8 cellular contexts compared by ENCODE assay signal in the genomic region with DNA sequence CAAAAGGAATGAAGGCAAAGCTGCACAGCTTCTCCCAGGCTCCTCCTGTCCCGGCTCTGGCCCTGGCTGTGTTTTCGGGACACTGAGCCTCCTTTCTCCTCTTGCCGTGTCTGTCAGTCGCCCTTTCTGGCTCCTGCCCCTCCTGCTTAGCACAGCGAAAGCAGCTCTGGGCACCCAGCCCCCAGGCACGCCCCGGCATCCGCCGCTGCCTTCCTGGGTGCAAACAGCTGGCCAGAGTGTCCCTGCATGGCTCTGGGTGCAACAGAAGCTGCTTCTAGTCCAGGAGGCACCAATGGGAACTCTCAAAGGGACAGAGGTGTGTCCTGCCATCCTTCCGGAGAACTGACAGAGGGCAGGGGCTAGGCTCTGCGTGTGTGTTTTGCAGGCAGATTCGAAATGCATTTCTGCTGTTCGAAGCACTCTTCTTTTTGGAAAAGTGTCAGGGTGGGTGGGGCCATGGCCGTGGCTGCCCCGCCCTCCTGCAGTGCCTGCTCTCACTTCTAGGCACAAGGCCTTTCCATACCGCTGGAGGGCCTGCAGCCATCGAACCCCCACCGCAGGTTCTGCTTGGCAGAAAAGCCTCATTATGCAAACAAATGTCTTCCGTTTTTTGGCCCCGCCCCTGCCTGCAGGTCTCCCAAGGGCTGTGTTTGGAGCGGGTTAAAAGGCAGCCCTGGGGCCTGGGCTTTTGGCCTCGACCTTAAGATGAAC. TPM values are rescaled to one million over a fixed set of nuclear protein-coding genes. Genes with fewer than 3 reads are reported as not detected.
DNase-seq lines count a peak whose midpoint lies in the region; ATAC-seq and TF ChIP-seq lines count a peak whose summit lies in the region.

No MANE protein-coding gene starts in this region.

- no peak for TF ChIP-seq RAD21 in liver (IDR thresholded peaks at IDR 0.05)

- H3K27ac ChIP-seq in VCaP (peak overlapping the region; percentile 69), liver (ENCODE audit: low read depth in 1 of 2, low read length in 2 of 2) (peak overlapping the region; percentile 78 to 94)

- no peaks in the 10 kb centered on the region for H3K27me3 ChIP-seq in BE2C
- no peaks in the 10 kb centered on the region for H3K27me3 ChIP-seq in liver (ENCODE audit: control insufficient read depth in 4 of 4, insufficient read depth in 4 of 4, low read length in 3 of 4)

- H3K4me3 ChIP-seq in BE2C (ENCODE audit: low read depth, low read length) (no peak overlapping the region), LNCaP clone FGC (ENCODE audit: low read depth, low read length) (0 out of 2 replicates have a peak overlapping the region, but pooled peaks have one; percentile 11), liver (ENCODE audit: low read depth in 1 of 3, low read length in 3 of 3) (peak overlapping the region in 1 of 3 donors; percentile 12)

- H3K9ac ChIP-seq in liver (ENCODE audit: low read depth in 1 of 2, low read length in 2 of 2), result peak overlapping the region; percentile 40 to 59

- DNase-seq in BE2C, result peak; percentile 55
- DNase-seq in LNCaP clone FGC (ENCODE audit: low read depth), result peak; percentile 69
- no peak for DNase-seq in NCI-H510A treated with DMSO at 0.1 percent for 48 hours (lab: John Stamatoyannopoulos, UW)

- H3K9me3 ChIP-seq in BE2C, result no peaks in the 10 kb centered on the region
- no peaks in the 10 kb centered on the region for H3K9me3 ChIP-seq in liver (ENCODE audit: control insufficient read depth in 4 of 4, low read length in 3 of 4)

- H3K36me3 ChIP-seq in BE2C, result no peaks in the 10 kb centered on the region
- no peaks in the 10 kb centered on the region for H3K36me3 ChIP-seq in liver (ENCODE audit: control insufficient read depth in 4 of 4, insufficient read depth in 3 of 4, low read depth in 1 of 4, low read length in 3 of 4)

- TF ChIP-seq CTCF in BE2C (IDR thresholded peaks at IDR 0.05; ENCODE audit: low read depth, low read length) (no peak), LNCaP clone FGC (IDR thresholded peaks at IDR 0.05; ENCODE audit: control insufficient read depth, extremely low read depth, insufficient read depth) (no peak), VCaP (conservative IDR thresholded peaks at IDR 0.05) (no peak), liver (IDR thresholded peaks at IDR 0.05; ENCODE audit: low read depth, low read length, missing input control) (no peak)

- H3K4me1 ChIP-seq in BE2C, result peaks cover 19% of the 10 kb centered on the region
- peaks cover 11 to 31% (median 21%) of the 10 kb centered on the region in 4 donors for H3K4me1 ChIP-seq in liver (ENCODE audit: control insufficient read depth in 4 of 4, insufficient read depth in 4 of 4, low read length in 3 of 4)

- peak; percentile 68 for ATAC-seq in GM18861 (IDR thresholded peaks at IDR 0.05; ENCODE audit: unreplicated experiment)
- no peak for ATAC-seq in HG02642 (IDR thresholded peaks at IDR 0.05; ENCODE audit: poor library complexity, unreplicated experiment)
- ATAC-seq in GM18520 (IDR thresholded peaks at IDR 0.05; ENCODE audit: unreplicated experiment), result no peak

- WGBS in liver, result 26% methylated on average over 22 of the region's 22 CpGs

TF ChIP-seq in liver, 16 proteins besides CTCF, POLR2A, EP300 and RAD21:
- TF ChIP-seq, protein P1, sequence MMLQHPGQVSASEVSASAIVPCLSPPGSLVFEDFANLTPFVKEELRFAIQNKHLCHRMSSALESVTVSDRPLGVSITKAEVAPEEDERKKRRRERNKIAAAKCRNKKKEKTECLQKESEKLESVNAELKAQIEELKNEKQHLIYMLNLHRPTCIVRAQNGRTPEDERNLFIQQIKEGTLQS (IDR thresholded peaks at IDR 0.05), result no peak
- peak; percentile 16 for TF ChIP-seq YY1 (IDR thresholded peaks at IDR 0.05)

RNA-seq across cellular contexts. Expression of a gene that starts 15.5 kb away (rescaled TPM):
- 5.9 TPM for polyA plus RNA-seq in BE2C (2012; ENCODE audit: insufficient read depth, insufficient read length, low read depth)
- total RNA-seq in liver, result under 1 TPM; 0.92 to 0.98 TPM
- 1 to 10 TPM; 1.2 to 2.0 TPM for polyA plus RNA-seq in liver

RNA-seq across cellular contexts. Expression of a gene that starts 27.7 kb away (rescaled TPM):
- 138 TPM for polyA plus RNA-seq in BE2C (2012; ENCODE audit: insufficient read depth, insufficient read length, low read depth)
- total RNA-seq in liver, result 10 to 100 TPM; 22.8 to 59.4 TPM
- polyA plus RNA-seq in liver, result 10 to 100 TPM in 1 of 2 donors, 1 to 10 TPM in 1; 5.9 to 35.9 TPM

RNA-seq across cellular contexts. Expression of a gene that starts 29.3 kb away (rescaled TPM):
- 8.8 TPM for polyA plus RNA-seq in BE2C (2012; ENCODE audit: insufficient read depth, insufficient read length, low read depth)
- total RNA-seq in liver, result 1 to 10 TPM; 2.0 to 3.8 TPM
- polyA plus RNA-seq in liver, result 1 to 10 TPM in 1 of 2 donors, under 1 TPM in 1; 0.79 to 2.4 TPM

RNA-seq across cellular contexts. Expression of a gene that starts 36.1 kb away (rescaled TPM):
- 28.1 TPM for polyA plus RNA-seq in BE2C (2012; ENCODE audit: insufficient read depth, insufficient read length, low read depth)
- 1 to 10 TPM; 4.5 to 6.6 TPM for total RNA-seq in liver
- polyA plus RNA-seq in liver, result 1 to 10 TPM; 5.2 to 6.8 TPM
